ENCODE assay signal across 8 cellular contexts in the genomic region with DNA sequence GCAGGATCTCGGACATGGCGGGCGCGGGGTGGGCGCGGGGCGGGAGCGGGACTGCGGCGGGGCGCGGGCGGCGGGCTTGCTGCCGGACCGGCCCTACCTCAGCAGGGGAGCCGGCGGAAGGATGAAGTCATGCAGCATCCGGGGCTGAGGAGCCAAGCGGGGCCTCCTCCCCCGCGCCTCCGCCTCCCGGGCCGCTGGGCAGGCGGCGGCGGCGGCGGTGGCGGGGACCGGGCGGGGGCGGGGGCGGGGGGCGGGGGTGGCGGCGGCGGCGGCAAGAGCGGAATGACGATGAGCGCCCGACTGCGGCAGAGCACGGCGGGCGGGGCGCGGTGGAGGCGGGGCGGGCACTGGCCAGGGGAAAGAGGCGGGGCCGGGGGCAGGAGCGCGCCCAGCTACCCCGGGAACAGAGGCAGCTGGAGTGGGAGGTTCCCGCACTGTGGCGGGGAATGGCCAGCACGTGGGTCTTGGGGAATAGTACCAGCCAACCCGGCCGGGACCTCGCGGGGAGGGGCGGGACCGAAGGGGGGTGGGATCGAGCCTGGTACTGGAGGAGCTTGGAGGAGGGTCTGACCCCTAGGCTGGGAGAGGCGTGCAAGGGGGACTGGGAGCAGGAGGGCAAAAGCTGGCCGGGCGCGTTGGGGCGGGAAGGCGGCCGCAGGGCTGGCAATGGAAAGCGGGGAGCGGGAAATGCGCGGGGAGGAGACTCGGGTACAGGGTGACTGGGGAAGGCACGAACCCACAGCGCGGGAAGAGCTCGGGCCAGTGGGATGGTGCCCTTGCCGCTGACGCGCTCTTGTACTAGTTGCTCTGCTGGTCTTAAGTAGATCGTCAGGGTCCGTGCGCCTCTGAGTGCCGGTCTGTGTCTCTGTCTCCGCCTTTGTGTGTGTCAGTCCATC. TPM values are rescaled to one million over a fixed set of nuclear protein-coding genes. Genes with fewer than 3 reads are reported as not detected.
DNase-seq lines count a peak whose midpoint lies in the region; ATAC-seq and TF ChIP-seq lines count a peak whose summit lies in the region.

A gene (minus strand): TSS at position 284 of the 896 bp plus-strand sequence. CDS start 268 bp downstream, at position 16.

- no peak within 1 kb of the TSS for H3K27ac ChIP-seq in coronary artery

- DNase-seq in COR-L47 (lab: John Stamatoyannopoulos, UW) (peak; percentile 96), NCI-H226 (peak; percentile 82), coronary artery (ENCODE audit: low spot score) (peak; percentile 64), left colon (peak; percentile 51 to 66)
- peak; percentile 24 for DNase-seq in activated CD4-positive, alpha-beta T cell treated with anti-CD3 and anti-CD28 coated beads for 1 hour
- peak; percentile 32 for DNase-seq in stimulated activated CD4-positive, alpha-beta T cell treated with anti-CD3 and anti-CD28 coated beads, Interleukin-2, amount 100 ng/mL, for 4 hours (ENCODE audit: low read depth)

- TF ChIP-seq CTCF in coronary artery (IDR thresholded peaks at IDR 0.05) = no peak

- ATAC-seq in HG02852 (IDR thresholded peaks at IDR 0.05; ENCODE audit: unreplicated experiment) (peak; percentile 49), left colon (peak; percentile 85), GM19467 (IDR thresholded peaks at IDR 0.05; ENCODE audit: unreplicated experiment) (no peak)

- intact Hi-C loops in left colon (cut with DNase I, micrococcal nuclease) = no loop called here

- H3K4me3 ChIP-seq in coronary artery = peak within 1 kb of the TSS; percentile 76

RNA-seq across cellular contexts. Expression of the gene that starts here (rescaled TPM):
- under 1 TPM in 1 of 2 donors, not detected in 1; 0.39 TPM for total RNA-seq in left colon

Comparison
In these comparisons a context has a peak if more than half of its experiments do, and no peak if none do; other contexts are left out.
1. Peak in DNase-seq and ATAC-seq in left colon; RNA of the gene not detected or under 1 TPM.
2. DNase-seq: peak in every context shown above with its lines; median percentile 96 in COR-L47; 82 in NCI-H226; 64 in coronary artery; 58 in left colon; 32 in stimulated activated CD4-positive, alpha-beta T cell treated with anti-CD3 and anti-CD28 coated beads, Interleukin-2, amount 100 ng/mL, for 4 hours; 24 in activated CD4-positive, alpha-beta T cell treated with anti-CD3 and anti-CD28 coated beads for 1 hour.